Comparison of ENCODE assay signal across 19 cellular contexts in genomic region chr13:95185311-95185710, GRCh38.
DNase-seq lines count a peak whose midpoint lies in the region; ATAC-seq, FAIRE-seq and TF ChIP-seq lines count a peak whose summit lies in the region.
"Had no signal": no experiment of that assay in that cellular context is flagged by ENCODE, and none has a peak within 500 bp of the region (broad histone marks: within the 10 kb centered on the region; RNA-seq: fewer than 3 reads in every experiment).

No MANE protein-coding gene starts in this region.

- H3K27ac ChIP-seq in foreskin keratinocyte (no peak overlapping the region), mesendoderm (ENCODE audit: low read depth, low read length) (no peak overlapping the region)
- H3K27ac ChIP-seq: 22Rv1, ascending aorta, testis, WERI-Rb-1 had no signal

- no CpG with 5 or more reads among the region's 3 CpGs for WGBS in mesendoderm (ENCODE audit: extremely low coverage, insufficient coverage, low lambda C conversion rate)

- H3K4me1 ChIP-seq in foreskin keratinocyte (no peaks in the 10 kb centered on the region), mesendoderm (ENCODE audit: control insufficient read depth, low read depth, low read length) (no peaks in the 10 kb centered on the region)
- H3K4me1 ChIP-seq: ascending aorta had no signal

- DNase-seq in NCI-H1105 treated with DMSO at 0.1 percent for 48 hours (lab: John Stamatoyannopoulos, UW) = peak; percentile 8
- DNase-seq in NCI-H1105 (lab: John Stamatoyannopoulos, UW) = no peak
- no peak for DNase-seq in GM19239 (ENCODE audit: insufficient read length, low spot score)
- DNase-seq in T-helper 2 cell treated with Interferon-gamma antibody and Interleukin-4, amounts not matched to agents 5 μg/mL and 100 μg/mL, for 36 hours (ENCODE audit: low spot score) = no peak
- peak in 1 of 2 donors; percentile 19 for DNase-seq in foreskin keratinocyte
- DNase-seq in mesendoderm = no peak
- DNase-seq: cortex of kidney, erythroblast, glutamatergic neuron, Karpas-422, NCI-H187 treated with DMSO at 0.1 percent for 48 hours, NCI-H526 treated with DMSO at 0.1 percent for 48 hours, testis, WERI-Rb-1 had no signal

- no peak overlapping the region for H2BK120ac ChIP-seq in mesendoderm (ENCODE audit: low read depth, low read length)

- TF ChIP-seq CTCF in foreskin keratinocyte (conservative IDR thresholded peaks at IDR 0.05) = no peak

- no peaks in the 10 kb centered on the region for H3K36me3 ChIP-seq in mesendoderm (ENCODE audit: control insufficient read depth, insufficient read depth, low read length)
- H3K36me3 ChIP-seq: ascending aorta, WERI-Rb-1 had no signal

- H3K9ac ChIP-seq in mesendoderm (ENCODE audit: low read length) = no peak overlapping the region

- no peaks in the 10 kb centered on the region for H3K27me3 Mint-ChIP-seq in T-helper 2 cell treated with Interferon-gamma antibody and Interleukin-4, amounts not matched to agents 5 μg/mL and 100 μg/mL, for 36 hours (ENCODE audit: low read depth)

- H3K23ac ChIP-seq in mesendoderm (ENCODE audit: low read length) = no peak overlapping the region

- H3K27me3 ChIP-seq in foreskin keratinocyte (no peaks in the 10 kb centered on the region), mesendoderm (ENCODE audit: insufficient read depth, low read length, poor library complexity) (no peaks in the 10 kb centered on the region)
- H3K27me3 ChIP-seq: ascending aorta, testis had no signal

- no peaks in the 10 kb centered on the region for H3K79me1 ChIP-seq in mesendoderm (ENCODE audit: low read length)

- no peak overlapping the region for H3K4ac ChIP-seq in mesendoderm (ENCODE audit: low read depth, low read length)

- H4K8ac ChIP-seq in mesendoderm (ENCODE audit: low read depth, low read length) = no peak overlapping the region

- peak; percentile 60 for FAIRE-seq in GM19239 (lab: Jason Lieb, UNC)

- no peak overlapping the region for H3K18ac ChIP-seq in mesendoderm (ENCODE audit: low read length)

- H3K4me1 Mint-ChIP-seq in T-helper 2 cell treated with Interferon-gamma antibody and Interleukin-4, amounts not matched to agents 5 μg/mL and 100 μg/mL, for 36 hours (ENCODE audit: low read depth) = peaks cover 60% of the 10 kb centered on the region

- H4K5ac ChIP-seq in mesendoderm (ENCODE audit: low read length) = no peak overlapping the region

- H3K4me2 ChIP-seq in mesendoderm (ENCODE audit: low read length) = no peak overlapping the region

- H3K4me3 Mint-ChIP-seq in T-helper 2 cell treated with Interferon-gamma antibody and Interleukin-4, amounts not matched to agents 5 μg/mL and 100 μg/mL, for 36 hours = peak overlapping the region; percentile 76

- H3K9me3 Mint-ChIP-seq in T-helper 2 cell treated with Interferon-gamma antibody and Interleukin-4, amounts not matched to agents 5 μg/mL and 100 μg/mL, for 36 hours = peaks cover 14% of the 10 kb centered on the region
- H3K9me3 Mint-ChIP-seq: CD14-positive monocyte had no signal

- no peak overlapping the region for H2AK5ac ChIP-seq in mesendoderm (ENCODE audit: low read length)

- no peak overlapping the region for H2BK15ac ChIP-seq in mesendoderm (replicated peaks; ENCODE audit: low read depth)

- H3K36me3 Mint-ChIP-seq in T-helper 2 cell treated with Interferon-gamma antibody and Interleukin-4, amounts not matched to agents 5 μg/mL and 100 μg/mL, for 36 hours (ENCODE audit: low read depth) = peaks cover 32% of the 10 kb centered on the region
- H3K36me3 Mint-ChIP-seq: CD14-positive monocyte had no signal

- no peak overlapping the region for H2BK5ac ChIP-seq in mesendoderm (ENCODE audit: low read length)

- ATAC-seq in foreskin keratinocyte (peak; percentile 17), GM19035 (IDR thresholded peaks at IDR 0.05; ENCODE audit: unreplicated experiment) (no peak), GM18519 (IDR thresholded peaks at IDR 0.05; ENCODE audit: low FRiP score, unreplicated experiment) (no peak)

- H3K4me3 ChIP-seq in mesendoderm (ENCODE audit: low read length) = no peak overlapping the region
- H3K4me3 ChIP-seq: ascending aorta, testis had no signal

- H3K27ac Mint-ChIP-seq in T-helper 2 cell treated with Interferon-gamma antibody and Interleukin-4, amounts not matched to agents 5 μg/mL and 100 μg/mL, for 36 hours = peak overlapping the region; percentile 83

- no peaks in the 10 kb centered on the region for H3K79me2 ChIP-seq in mesendoderm (ENCODE audit: control insufficient read depth, insufficient read depth, low read length)

- no peak overlapping the region for H3K56ac ChIP-seq in mesendoderm (ENCODE audit: low read length)
